In the genomic region with DNA sequence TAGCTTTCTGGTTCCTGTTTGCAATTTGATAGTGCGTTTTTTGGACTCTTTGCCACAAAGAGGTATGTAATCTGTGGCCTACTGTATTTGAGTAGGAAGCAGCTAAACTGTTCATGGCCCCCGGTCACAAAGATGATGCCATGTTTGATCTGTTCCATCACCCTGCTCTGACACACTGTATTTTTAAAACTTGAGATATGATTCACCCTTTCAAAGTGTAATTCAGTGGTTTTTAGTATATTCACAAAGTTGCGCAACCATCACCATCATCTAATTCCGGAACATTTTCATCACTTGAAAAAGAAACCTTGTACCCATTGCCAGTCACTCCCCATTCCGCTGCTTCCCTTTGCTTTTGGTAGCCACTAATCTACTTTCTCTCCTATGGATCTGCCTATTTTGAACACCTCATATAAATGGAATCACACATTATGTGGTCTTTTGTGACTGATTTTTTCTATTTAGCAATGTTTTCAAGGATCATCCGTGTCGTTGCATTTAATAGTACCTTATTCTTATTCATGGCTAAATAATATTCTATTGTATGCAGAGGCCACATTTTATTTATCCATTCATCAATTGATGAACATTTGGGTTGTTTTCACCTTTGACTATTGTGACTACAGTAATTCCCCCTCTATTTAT, we compare ENCODE assay signal across 11 cellular contexts.
DNase-seq lines count a peak whose midpoint lies in the region; ATAC-seq, FAIRE-seq and TF ChIP-seq lines count a peak whose summit lies in the region.
"Had no signal": no experiment of that assay in that cellular context is flagged by ENCODE, and none has a peak within 500 bp of the region (broad histone marks: within the 10 kb centered on the region; RNA-seq: fewer than 3 reads in every experiment).

No MANE protein-coding gene starts in this region.

- no peak overlapping the region for H3K27ac Mint-ChIP-seq in activated T-cell treated with anti-CD3 and anti-CD28 coated beads, Interleukin-2, amount 50 U/mL, for 72 hours

- H3K9me3 ChIP-seq in GM23248 (ENCODE audit: low read depth) (no peaks in the 10 kb centered on the region), hepatocyte (ENCODE audit: low read depth) (no peaks in the 10 kb centered on the region)

- ATAC-seq in activated T-cell treated with anti-CD3 and anti-CD28 coated beads, Interleukin-2, amount 50 U/mL, for 72 hours (replicated peaks in 1 of 2), result peak; percentile 68

- no peaks in the 10 kb centered on the region for H3K27me3 Mint-ChIP-seq in activated T-cell treated with anti-CD3 and anti-CD28 coated beads, Interleukin-2, amount 50 U/mL, for 72 hours (ENCODE audit: low read depth)

- H3K4me2 ChIP-seq in GM23248 (ENCODE audit: unreplicated experiment), result no peak overlapping the region
- H3K4me2 ChIP-seq in hepatocyte, result no peak overlapping the region

- no peaks in the 10 kb centered on the region for H3K9me2 ChIP-seq in GM23248 (ENCODE audit: insufficient read depth)
- H3K9me2 ChIP-seq in hepatocyte (replicated peaks; ENCODE audit: insufficient read depth), result no peaks in the 10 kb centered on the region

- peaks cover 2 to 3% of the 10 kb centered on the region in 2 donors for H3K36me3 Mint-ChIP-seq in activated T-cell treated with anti-CD3 and anti-CD28 coated beads, Interleukin-2, amount 50 U/mL, for 72 hours (ENCODE audit: insufficient read depth in 2 of 2)

- WGBS in GM23248 (ENCODE audit: low coverage in 1 of 2, low lambda C conversion rate in 2 of 2, missing lambda C conversion rate in 2 of 2), 2 experiments, result 58 to 64% methylated on average over 7 of the region's 7 CpGs
- WGBS in hepatocyte (ENCODE audit: low lambda C conversion rate, missing lambda C conversion rate), result 95% methylated on average over 7 of the region's 7 CpGs

- H2AFZ ChIP-seq in ACC112 (ENCODE audit: low read length, unreplicated experiment) (peak overlapping the region; percentile 28), GM23248 (no peak overlapping the region), hepatocyte (no peak overlapping the region)

- no peak overlapping the region for H3K4me3 Mint-ChIP-seq in activated T-cell treated with anti-CD3 and anti-CD28 coated beads, Interleukin-2, amount 50 U/mL, for 72 hours

- no peaks in the 10 kb centered on the region; the same call in 1 of the 2 replicates for H3K36me3 ChIP-seq in ACC112 (ENCODE audit: insufficient read depth, low read length)
- H3K36me3 ChIP-seq in GM23248 (ENCODE audit: low read depth), result no peaks in the 10 kb centered on the region
- no peaks in the 10 kb centered on the region for H3K36me3 ChIP-seq in hepatocyte (replicated peaks; ENCODE audit: insufficient read depth, low read depth)
- H3K36me3 ChIP-seq: lower lobe of right lung had no signal

- no peaks in the 10 kb centered on the region for H3K79me2 ChIP-seq in ACC112 (ENCODE audit: control insufficient read depth, insufficient read depth, low read length, unreplicated experiment)
- no peaks in the 10 kb centered on the region for H3K79me2 ChIP-seq in GM23248 (ENCODE audit: insufficient read depth)
- H3K79me2 ChIP-seq in hepatocyte, result no peaks in the 10 kb centered on the region

- H3K4me1 Mint-ChIP-seq in activated T-cell treated with anti-CD3 and anti-CD28 coated beads, Interleukin-2, amount 50 U/mL, for 72 hours (ENCODE audit: low read depth), result peaks cover 13% of the 10 kb centered on the region

- H3F3A ChIP-seq in GM23248 (ENCODE audit: insufficient read depth), result peaks cover 30% of the 10 kb centered on the region

- no peak for TF ChIP-seq POLR2A in GM12892 (IDR thresholded peaks at IDR 0.05; ENCODE audit: low read depth, low read length)

- in situ Hi-C loops in GM23248 (cut with MboI), result no loop called here

- POLR2A ChIA-PET in HEK293T (lab: Yijun Ruan, JAX), result no interaction called here

- peaks cover 3 to 10% of the 10 kb centered on the region in 2 donors for H3K9me3 Mint-ChIP-seq in activated T-cell treated with anti-CD3 and anti-CD28 coated beads, Interleukin-2, amount 50 U/mL, for 72 hours

- TF ChIP-seq CTCF in fibroblast of villous mesenchyme (IDR thresholded peaks at IDR 0.05; ENCODE audit: insufficient read depth, low read depth, low read length) (no peak), hepatocyte (IDR thresholded peaks at IDR 0.05; ENCODE audit: poor library complexity) (no peak)

- CTCF ChIA-PET in HEK293T (lab: Yijun Ruan, JAX), result interaction anchor here (0.7 kb wide), 1 partner anchor 636 kb away, joined by 3 read pairs; no protein-coding TSS in a partner anchor

- H4K20me1 ChIP-seq in GM23248 (ENCODE audit: insufficient read depth) (no peaks in the 10 kb centered on the region), hepatocyte (ENCODE audit: insufficient read depth, poor library complexity, severe bottlenecking) (no peaks in the 10 kb centered on the region)

- H3K9ac ChIP-seq in GM23248, result 0 out of 2 replicates have a peak overlapping the region, but pooled peaks have one; percentile 14

- H3K4me3 ChIP-seq in ACC112 (ENCODE audit: low read depth, low read length) (no peak overlapping the region), GM23248 (no peak overlapping the region), fibroblast of villous mesenchyme (ENCODE audit: low read depth, low read length) (no peak overlapping the region), hepatocyte (no peak overlapping the region)
- H3K4me3 ChIP-seq: lower lobe of right lung had no signal

- FAIRE-seq in GM12892 (lab: Jason Lieb, UNC), result no peak

- peaks cover 23% of the 10 kb centered on the region for H3K4me1 ChIP-seq in ACC112 (ENCODE audit: control insufficient read depth, insufficient read depth, low read length, unreplicated experiment)
- H3K4me1 ChIP-seq in GM23248 (ENCODE audit: insufficient read depth), result peaks cover 18% of the 10 kb centered on the region
- no peaks in the 10 kb centered on the region for H3K4me1 ChIP-seq in hepatocyte (ENCODE audit: insufficient read depth)
- H3K4me1 ChIP-seq: lower lobe of right lung had no signal

- H3K27ac ChIP-seq in ACC112 (ENCODE audit: low read depth, low read length), result peak overlapping the region; percentile 94
- H3K27ac ChIP-seq in GM23248, result peak overlapping the region; percentile 81
- H3K27ac ChIP-seq in hepatocyte, result no peak overlapping the region
- H3K27ac ChIP-seq: lower lobe of right lung had no signal

- no peaks in the 10 kb centered on the region for H3K27me3 ChIP-seq in ACC112 (ENCODE audit: insufficient read depth, low read length)
- no peaks in the 10 kb centered on the region for H3K27me3 ChIP-seq in GM23248 (replicated peaks; ENCODE audit: insufficient read depth)
- no peaks in the 10 kb centered on the region for H3K27me3 ChIP-seq in hepatocyte

- DNase-seq in GM23248 (peak; percentile 88), fibroblast of villous mesenchyme (ENCODE audit: low read depth) (peak; percentile 80), GF-D8 (lab: John Stamatoyannopoulos, UW) (no peak), HEK293T (ENCODE audit: extremely low spot score) (no peak), GM12892 (ENCODE audit: insufficient read length) (no peak), hepatocyte (ENCODE audit: low spot score) (no peak)
- peak in 1 of 2 donors; percentile 3 for DNase-seq in activated T-cell treated with anti-CD3 and anti-CD28 coated beads, Interleukin-2, amount 50 U/mL, for 72 hours
- DNase-seq: GOT3, lower lobe of right lung, NCI-H1436 had no signal

TF ChIP-seq in HEK293T, 16 proteins besides CTCF, POLR2A, EP300 and RAD21:
- TF ChIP-seq HDGF (IDR thresholded peaks at IDR 0.05; ENCODE audit: borderline replicate concordance), result no peak
- no peak for TF ChIP-seq FOXA1 (IDR thresholded peaks at IDR 0.05)
- TF ChIP-seq ARNT (IDR thresholded peaks at IDR 0.05), result no peak
- TF ChIP-seq ELF4 (IDR thresholded peaks at IDR 0.05), result no peak
- TF ChIP-seq NFRKB (IDR thresholded peaks at IDR 0.05), result no peak
- TF ChIP-seq FOXM1 (IDR thresholded peaks at IDR 0.05; ENCODE audit: borderline replicate concordance), result no peak
- no peak for TF ChIP-seq SUZ12 (IDR thresholded peaks at IDR 0.05)
- no peak for TF ChIP-seq PKNOX1 (IDR thresholded peaks at IDR 0.05)

Comparison
In these comparisons a context has a peak if more than half of its experiments do, and no peak if none do; other contexts are left out.
1. DNase-seq: peak in GM23248 (single experiment) and fibroblast of villous mesenchyme (single experiment); none in GF-D8 (single experiment), HEK293T (single experiment), GM12892 (single experiment) and hepatocyte (single experiment).